Comparison of ENCODE assay signal across 8 cellular contexts in genomic region chr14:53109028-53109687, GRCh38. TPM values are rescaled to one million over a fixed set of nuclear protein-coding genes. Genes with fewer than 3 reads are reported as not detected.
A peak's percentile ranks its signal among the peaks of the same experiment; 100 is the strongest.
DNase-seq lines count a peak whose midpoint lies in the region; ATAC-seq and TF ChIP-seq lines count a peak whose summit lies in the region.

No MANE protein-coding gene starts in this region.

- H3K27me3 Mint-ChIP-seq in T-helper 17 cell: no peaks in the 10 kb centered on the region

- H3K4me3 ChIP-seq in left ventricle myocardium inferior: peak overlapping the region; percentile 29

- no peaks in the 10 kb centered on the region for H3K4me1 ChIP-seq in left ventricle myocardium inferior

- no peak for TF ChIP-seq POLR2A in erythroblast (IDR thresholded peaks at IDR 0.05; ENCODE audit: low read length)

- H3K9me3 ChIP-seq in left ventricle myocardium inferior (replicated peaks) (peaks cover 21% of the 10 kb centered on the region), T-helper 17 cell (ENCODE audit: control insufficient read depth, low read length, poor library complexity, severe bottlenecking) (no peaks in the 10 kb centered on the region)

- H3K4me1 Mint-ChIP-seq in T-helper 17 cell: peaks cover 4% of the 10 kb centered on the region

- ATAC-seq in HG03135 (IDR thresholded peaks at IDR 0.05; ENCODE audit: unreplicated experiment) (peak; percentile 90), T-helper 17 cell (peak; percentile 83)

- H3K27me3 ChIP-seq in left ventricle myocardium inferior (ENCODE audit: low read depth): no peaks in the 10 kb centered on the region

- DNase-seq in left ventricle myocardium inferior (no peak), cardiac septum (ENCODE audit: low spot score) (no peak), T-helper 17 cell (peak in 1 of 3 donors; percentile 16), erythroblast (lab: John Stamatoyannopoulos, UW) (peak; percentile 75), NCI-H1436 treated with DMSO at 0.1 percent for 48 hours (lab: John Stamatoyannopoulos, UW) (no peak), posterior vena cava (ENCODE audit: low spot score) (no peak)
- DNase-seq in stimulated activated CD8-positive, alpha-beta memory T cell treated with anti-CD3 and anti-CD28 coated beads, Interleukin-15, amount 100 ng/mL, for 48 hours (ENCODE audit: low read depth in 2 of 2): peak; percentile 24 to 36

- H3K4me3 Mint-ChIP-seq in T-helper 17 cell: no peak overlapping the region

- H3K27ac Mint-ChIP-seq in T-helper 17 cell: no peak overlapping the region

- H3K27ac ChIP-seq in left ventricle myocardium inferior (replicated peaks): no peak overlapping the region

- TF ChIP-seq CTCF in left ventricle myocardium inferior (IDR thresholded peaks at IDR 0.05; ENCODE audit: borderline replicate concordance): no peak

- no peaks in the 10 kb centered on the region for H3K36me3 ChIP-seq in left ventricle myocardium inferior

- intact Hi-C loops in left ventricle myocardium inferior (cut with micrococcal nuclease) (no loop called here), cardiac septum (cut with DNase I) (no loop called here), posterior vena cava (cut with DNase I) (no loop called here)

- H3K36me3 Mint-ChIP-seq in T-helper 17 cell (ENCODE audit: low read depth): no peaks in the 10 kb centered on the region

RNA-seq across cellular contexts. Expression of gene DDHD1, which starts 44.0 kb away (rescaled TPM):
- total RNA-seq in left ventricle myocardium inferior (6.7 TPM), cardiac septum (8.3 TPM), T-helper 17 cell (10 to 100 TPM; 77.1 to 80.4 TPM), posterior vena cava (10 to 100 TPM; 15.8 to 20.1 TPM)

Comparison
In these comparisons a context has a peak if more than half of its experiments do, and no peak if none do; other contexts are left out.
1. DNase-seq: peak in erythroblast (2 of 2) and stimulated activated CD8-positive, alpha-beta memory T cell treated with anti-CD3 and anti-CD28 coated beads, Interleukin-15, amount 100 ng/mL, for 48 hours (2 of 2); none in left ventricle myocardium inferior (single experiment), cardiac septum (single experiment), NCI-H1436 treated with DMSO at 0.1 percent for 48 hours (single experiment) and posterior vena cava (single experiment).